In the genomic region with DNA sequence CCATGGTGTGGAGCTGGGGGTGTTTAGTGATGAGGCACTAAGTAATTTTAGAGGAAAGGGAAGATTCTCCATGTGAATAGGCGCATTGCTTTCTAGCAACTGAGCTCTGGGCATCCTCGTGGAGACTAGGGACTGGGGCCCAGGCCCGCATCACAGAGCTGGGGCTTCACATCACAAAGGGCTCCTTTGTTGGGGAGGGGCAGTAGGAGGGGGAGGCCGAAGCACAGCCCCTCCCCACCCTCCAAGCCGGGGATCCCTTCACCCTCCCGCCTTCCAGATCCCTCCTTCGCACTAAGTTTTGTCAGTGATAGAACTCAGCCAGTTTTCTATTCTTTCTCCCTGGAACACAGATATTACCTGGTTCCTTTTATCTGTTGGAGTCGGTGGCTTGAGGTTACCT, we compare ENCODE assay signal across 3 cellular contexts. TPM values are rescaled to one million over a fixed set of nuclear protein-coding genes. Genes with fewer than 3 reads are reported as not detected.
"Had no signal": no experiment of that assay in that cellular context is flagged by ENCODE, and none has a peak within 500 bp of the region (broad histone marks: within the 10 kb centered on the region; RNA-seq: fewer than 3 reads in every experiment).

A gene (minus strand): TSS at position 101 of the 400 bp plus-strand sequence. CDS start 29 bp downstream, at position 72.

RNA-seq across cellular contexts. Expression of the gene that starts here (rescaled TPM):
- total RNA-seq: GM23248, H4, HFFc6 had no signal
- polyA plus RNA-seq: GM23248 had no signal
